Comparison of ENCODE assay signal across 15 cellular contexts in the genomic region with DNA sequence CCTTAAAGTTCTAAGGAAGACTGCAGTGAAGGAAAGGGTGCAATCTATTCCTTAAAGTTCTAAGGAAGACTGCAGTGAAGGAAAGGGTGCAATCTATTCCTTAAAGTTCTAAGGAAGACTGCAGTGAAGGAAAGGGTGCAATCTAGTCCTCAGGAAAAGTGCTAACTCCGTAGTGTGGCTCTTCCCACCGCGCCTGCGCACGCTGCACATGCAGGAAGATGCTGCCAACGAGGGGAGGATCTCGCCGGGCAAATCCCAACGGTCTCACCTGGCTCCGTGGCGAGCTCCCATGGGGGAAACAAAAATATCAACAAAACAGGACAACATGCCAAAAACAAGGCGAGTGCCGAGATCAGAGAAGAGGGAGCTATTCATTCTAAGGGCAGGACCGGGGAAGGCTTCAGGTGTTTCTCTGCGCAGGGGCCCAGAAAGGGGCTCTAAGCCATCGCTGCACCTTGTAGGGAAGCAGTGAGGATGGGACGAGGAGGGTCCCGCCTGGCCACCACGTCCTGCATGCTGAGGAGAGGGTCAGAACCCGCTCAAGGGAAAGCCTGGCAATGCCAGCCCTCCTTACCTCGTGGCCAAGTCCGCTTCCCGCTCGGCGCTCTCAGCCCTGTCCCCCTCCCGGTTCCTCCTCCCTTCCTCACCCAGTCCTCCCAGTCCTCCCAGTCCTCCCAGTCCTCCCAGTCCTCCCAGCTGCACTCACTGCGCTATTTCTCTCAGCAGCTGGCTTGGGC. TPM values are rescaled to one million over a fixed set of nuclear protein-coding genes. Genes with fewer than 3 reads are reported as not detected.
DNase-seq lines count a peak whose midpoint lies in the region; ATAC-seq and TF ChIP-seq lines count a peak whose summit lies in the region.
"Had no signal": no experiment of that assay in that cellular context is flagged by ENCODE, and none has a peak within 500 bp of the region (broad histone marks: within the 10 kb centered on the region; RNA-seq: fewer than 3 reads in every experiment).

No MANE protein-coding gene starts in this region.

- H3K4me1 ChIP-seq in PC-3 (ENCODE audit: insufficient read depth, low read length) = no peaks in the 10 kb centered on the region
- H3K4me1 ChIP-seq in lower lobe of right lung = no peaks in the 10 kb centered on the region
- no peaks in the 10 kb centered on the region for H3K4me1 ChIP-seq in gastrocnemius medialis
- H3K4me1 ChIP-seq: esophagus muscularis mucosa, psoas muscle had no signal

- BruUV-seq in PC-3 (replicated peaks; lab: Mats Ljungman, UMichigan) = no TSS peak

- POLR2A ChIA-PET in PC-3 (lab: Charles Lee; ENCODE audit: unreplicated experiment) = interaction anchor here (0.6 kb wide), 1 partner anchor 14 kb away, joined by 3 read pairs; no protein-coding TSS in a partner anchor

- no peaks in the 10 kb centered on the region for H4K20me1 ChIP-seq in PC-3 (ENCODE audit: low read length)

- TF ChIP-seq CTCF in 22Rv1 (IDR thresholded peaks at IDR 0.05) (no peak), PC-3 (conservative IDR thresholded peaks at IDR 0.05; ENCODE audit: low read depth, low read length) (no peak), lower lobe of right lung (IDR thresholded peaks at IDR 0.05) (no peak), gastrocnemius medialis (IDR thresholded peaks at IDR 0.05 in 4 of 5, conservative IDR thresholded peaks at IDR 0.05 in 1 of 5) (no peak)

- no peak for TF ChIP-seq POLR2A in gastrocnemius medialis (IDR thresholded peaks at IDR 0.05)

- ATAC-seq in GM19463 (IDR thresholded peaks at IDR 0.05; ENCODE audit: unreplicated experiment) = peak; percentile 3
- ATAC-seq in PC-3 = no peak
- peak; percentile 19 to 34 for ATAC-seq in lower lobe of right lung
- no peak for ATAC-seq in gastrocnemius medialis
- no peak for ATAC-seq in GM18867 (IDR thresholded peaks at IDR 0.05; ENCODE audit: unreplicated experiment)
- ATAC-seq in GM18873 (IDR thresholded peaks at IDR 0.05; ENCODE audit: low FRiP score, unreplicated experiment) = no peak
- ATAC-seq: psoas muscle had no signal

- in situ Hi-C loops in gastrocnemius medialis (cut with MboI; ENCODE audit: low sequenced_read_pairs in 4 of 4) = no loop called here

- H3K9ac ChIP-seq in PC-3 (ENCODE audit: low read length) = no peak overlapping the region

- H3K79me2 ChIP-seq in PC-3 (ENCODE audit: low read length) = no peaks in the 10 kb centered on the region

- H3K4me2 ChIP-seq in PC-3 (ENCODE audit: low read length) = peak overlapping the region; percentile 65; the same call in 1 of the 2 replicates

- H3K9me3 ChIP-seq in PC-3 (ENCODE audit: low read length) = no peaks in the 10 kb centered on the region
- no peaks in the 10 kb centered on the region for H3K9me3 ChIP-seq in lower lobe of right lung
- H3K9me3 ChIP-seq in gastrocnemius medialis = no peaks in the 10 kb centered on the region
- H3K9me3 ChIP-seq: esophagus muscularis mucosa, psoas muscle had no signal

- H2AFZ ChIP-seq in PC-3 (ENCODE audit: low read length) = no peak overlapping the region

- 0 out of 2 replicates have a peak overlapping the region, but pooled peaks have one; percentile 22 for H3K27ac ChIP-seq in 22Rv1
- H3K27ac ChIP-seq in PC-3 (ENCODE audit: low read length) = no peak overlapping the region
- H3K27ac ChIP-seq in lower lobe of right lung = no peak overlapping the region
- H3K27ac ChIP-seq in gastrocnemius medialis = no peak overlapping the region
- H3K27ac ChIP-seq: esophagus muscularis mucosa, psoas muscle had no signal

- no peaks in the 10 kb centered on the region for H3F3A ChIP-seq in PC-3 (ENCODE audit: low read length, unreplicated experiment)

- DNase-seq in PC-3 = no peak
- no peak for DNase-seq in lower lobe of right lung
- no peak for DNase-seq in gastrocnemius medialis
- DNase-seq in central memory CD4-positive, alpha-beta T cell = no peak
- DNase-seq: activated CD4-positive, alpha-beta T cell treated with anti-CD3 and anti-CD28 coated beads for 48 hours; NK-92 treated with Interleukin-12 subunit alpha and Interleukin-12 subunit beta, amount 100 ng/mL, for 24 hours; psoas muscle; SHP77; stimulated activated CD4-positive, alpha-beta T cell treated with anti-CD3 and anti-CD28 coated beads, Interleukin-12 subunit alpha, Interleukin-12 subunit beta, amount 100 ng/mL, for 4 hours; stimulated activated naive CD4-positive, alpha-beta T cell treated with Interleukin-2 at 50 U/mL for 16 hours had no signal

- no peaks in the 10 kb centered on the region for H3K9me2 ChIP-seq in PC-3 (replicated peaks; ENCODE audit: low read length)

- CTCF ChIA-PET in PC-3 (lab: Charles Lee) = no interaction called here

- H3K36me3 ChIP-seq in PC-3 (ENCODE audit: low read depth, low read length) = no peaks in the 10 kb centered on the region
- H3K36me3 ChIP-seq in lower lobe of right lung = no peaks in the 10 kb centered on the region
- no peaks in the 10 kb centered on the region for H3K36me3 ChIP-seq in gastrocnemius medialis
- H3K36me3 ChIP-seq: esophagus muscularis mucosa had no signal

- intact Hi-C loops in PC-3 (cut with micrococcal nuclease) (no loop called here), lower lobe of right lung (cut with DNase I) (no loop called here), gastrocnemius medialis (cut with DNase I; ENCODE audit: low total_unique reads) (loop anchor here (5.0 kb wide), 1 partner anchor 356 kb away; no protein-coding TSS in a partner anchor)

- H3K4me3 ChIP-seq in PC-3 (ENCODE audit: low read length) (no peak overlapping the region; the same call in 1 of the 2 replicates), lower lobe of right lung (peak overlapping the region; percentile 49), gastrocnemius medialis (no peak overlapping the region)
- H3K4me3 ChIP-seq: psoas muscle had no signal

- peaks cover 45% of the 10 kb centered on the region for H3K27me3 ChIP-seq in PC-3 (ENCODE audit: low read length)
- no peaks in the 10 kb centered on the region for H3K27me3 ChIP-seq in lower lobe of right lung (ENCODE audit: low read depth)
- H3K27me3 ChIP-seq in gastrocnemius medialis = peaks cover 0 to 9% (median 4%) of the 10 kb centered on the region in 3 donors

RNA-seq across cellular contexts. Expression of a gene that starts 24.5 kb away (rescaled TPM):
- total RNA-seq in PC-3 (2014; rRNA removed) (106 and 120 TPM in 2 replicates), lower lobe of right lung (21.6 TPM), gastrocnemius medialis (100 to 1,000 TPM in 2 of 4 donors, 10 to 100 TPM in 2; 40.0 to 108 (median 75.8) TPM)

RNA-seq across cellular contexts. Expression of a gene that starts 25.2 kb away (rescaled TPM):
- 0.87 and 2.8 TPM in 2 replicates for total RNA-seq in PC-3 (2014; rRNA removed)
- total RNA-seq in lower lobe of right lung = 4.2 TPM
- not detected for total RNA-seq in gastrocnemius medialis

Comparison
In these comparisons a context has a peak if more than half of its experiments do, and no peak if none do; other contexts are left out.
1. ATAC-seq: peak in GM19463 (single experiment) and lower lobe of right lung (2 of 2); none in PC-3 (single experiment), gastrocnemius medialis (0 of 2), GM18867 (single experiment) and GM18873 (single experiment).